Comparison of ENCODE assay signal across 24 cellular contexts in genomic region chr15:84791763-84792162, GRCh38. TPM values are rescaled to one million over a fixed set of nuclear protein-coding genes. Genes with fewer than 3 reads are reported as not detected.
DNase-seq lines count a peak whose midpoint lies in the region; ATAC-seq, FAIRE-seq and TF ChIP-seq lines count a peak whose summit lies in the region.
"Had no signal": no experiment of that assay in that cellular context is flagged by ENCODE, and none has a peak within 500 bp of the region (broad histone marks: within the 10 kb centered on the region; RNA-seq: fewer than 3 reads in every experiment).

No MANE protein-coding gene starts in this region.

- H3K9ac ChIP-seq in K562 (ENCODE audit: insufficient read depth in 1 of 2, low read depth in 2 of 2, low read length in 2 of 2): no peak overlapping the region
- H3K9ac ChIP-seq: KMS-11 had no signal

- no peak overlapping the region for H3K27ac ChIP-seq in K562 (ENCODE audit: extremely low read depth, low read depth, low read length)
- H3K27ac ChIP-seq: A549, KMS-11, stomach, tibial artery had no signal

- FAIRE-seq in K562 (lab: Jason Lieb, UNC): no peak
- FAIRE-seq: A549, G401.6 had no signal

- CTCF ChIA-PET in K562 (lab: Yijun Ruan, JAX; ENCODE audit: low intra/inter-chr PET ratio) (no interaction called here), WTC11 (lab: Charles Lee) (no interaction called here)

- DNase-seq in activated CD8-positive, alpha-beta memory T cell treated with anti-CD3 and anti-CD28 coated beads for 24 hours: peak; percentile 4
- DNase-seq in activated CD8-positive, alpha-beta memory T cell treated with anti-CD3 and anti-CD28 coated beads, Interleukin-2, amount 50 U/mL, for 48 hours: no peak
- DNase-seq in NCI-H226: peak; percentile 62
- no peak for DNase-seq in K562 (ENCODE audit: extremely low read depth in 1 of 4, low spot score in 3 of 4)
- no peak for DNase-seq in osteocyte (ENCODE audit: extremely low spot score, unreplicated experiment)
- DNase-seq in WTC11 (ENCODE audit: low spot score): no peak
- DNase-seq: activated CD4-positive, alpha-beta memory T cell treated with anti-CD3 and anti-CD28 coated beads for 36 hours; caudate nucleus; DMS53; HCEC 1CT; hippocampal formation; NCI-H1417; NCI-H2029 treated with DMSO at 0.1 percent for 48 hours; NCI-H345; stomach; T-cell; tibial artery had no signal

- POLR2A ChIA-PET in K562 (lab: Yijun Ruan, JAX): no interaction called here
- POLR2A ChIA-PET in WTC11 (lab: Charles Lee): no interaction called here

- H3K27ac Mint-ChIP-seq in osteocyte (ENCODE audit: unreplicated experiment): peak overlapping the region; percentile 17
- no peak overlapping the region for H3K27ac Mint-ChIP-seq in WTC11
- H3K27ac Mint-ChIP-seq: activated CD4-positive, alpha-beta memory T cell treated with anti-CD3 and anti-CD28 coated beads for 36 hours; dendritic cell treated with granulocyte-macrophage colony-stimulating factor and Interleukin-4, amounts not matched to agents 40 ng/mL and 50 ng/mL, for 4 days; memory B cell had no signal

- H3K4me3 ChIP-seq in K562: no peak overlapping the region
- H3K4me3 ChIP-seq: A549, stomach, tibial artery had no signal

- in situ Hi-C loops in K562 (cut with MboI): no loop called here

- intact Hi-C loops in K562 (cut with micrococcal nuclease): no loop called here

- WGBS in K562 (ENCODE audit: insufficient coverage, low coverage, missing lambda C conversion rate): 100% methylated on average over 2 of the region's 2 CpGs

- no peak for ATAC-seq in K562
- no peak for ATAC-seq in HG02973 (IDR thresholded peaks at IDR 0.05; ENCODE audit: unreplicated experiment)
- no peak for ATAC-seq in GM21526 (IDR thresholded peaks at IDR 0.05; ENCODE audit: low FRiP score, unreplicated experiment)
- no peak for ATAC-seq in WTC11
- ATAC-seq: A549, T-cell had no signal

- H4K20me1 ChIP-seq in K562 (replicated peaks; ENCODE audit: control insufficient read depth, insufficient read depth, low read length): peaks cover 6% of the 10 kb centered on the region

- H3K36me3 ChIP-seq in K562 (ENCODE audit: control insufficient read depth, insufficient read depth, low read length): peaks cover 72% of the 10 kb centered on the region

- H3K9me1 ChIP-seq in K562 (ENCODE audit: control insufficient read depth, insufficient read depth, low read length): no peaks in the 10 kb centered on the region

- TF ChIP-seq RAD21 in K562 (CRISPR knock-in tag; conservative IDR thresholded peaks at IDR 0.05 in 1 of 2, IDR thresholded peaks at IDR 0.05 in 1 of 2): no peak

- TF ChIP-seq EP300 in K562 (IDR thresholded peaks at IDR 0.05; ENCODE audit: low read length): no peak

- no peaks in the 10 kb centered on the region for H3K9me3 ChIP-seq in K562 (replicated peaks; ENCODE audit: control insufficient read depth, insufficient read depth, low read depth, low read length)
- H3K9me3 ChIP-seq: A549, stomach, tibial artery had no signal

- TF ChIP-seq CTCF in K562 (IDR thresholded peaks at IDR 0.05 in 2 of 3, conservative IDR thresholded peaks at IDR 0.05 in 1 of 3; ENCODE audit: insufficient read depth in 2 of 3, low read depth in 1 of 3, low read length in 3 of 3) (no peak), osteocyte (IDR thresholded peaks at IDR 0.05) (no peak), WTC11 (IDR thresholded peaks at IDR 0.05) (no peak)

- H2AFZ ChIP-seq in K562 (ENCODE audit: low read depth, low read length): no peak overlapping the region

- H3K9me3 Mint-ChIP-seq in osteocyte (ENCODE audit: unreplicated experiment) (no peaks in the 10 kb centered on the region), WTC11 (no peaks in the 10 kb centered on the region)
- H3K9me3 Mint-ChIP-seq: activated CD4-positive, alpha-beta memory T cell treated with anti-CD3 and anti-CD28 coated beads for 36 hours; dendritic cell treated with granulocyte-macrophage colony-stimulating factor and Interleukin-4, amounts not matched to agents 40 ng/mL and 50 ng/mL, for 4 days; memory B cell; T-cell had no signal

- peaks cover 27% of the 10 kb centered on the region for H3K79me2 ChIP-seq in K562 (ENCODE audit: control insufficient read depth, insufficient read depth, low read length)

- H3K4me3 Mint-ChIP-seq in osteocyte (ENCODE audit: unreplicated experiment) (no peak overlapping the region), WTC11 (no peak overlapping the region)
- H3K4me3 Mint-ChIP-seq: activated CD4-positive, alpha-beta memory T cell treated with anti-CD3 and anti-CD28 coated beads for 36 hours; dendritic cell treated with granulocyte-macrophage colony-stimulating factor and Interleukin-4, amounts not matched to agents 40 ng/mL and 50 ng/mL, for 4 days; memory B cell; T-cell had no signal

- TF ChIP-seq POLR2A in K562 (conservative IDR thresholded peaks at IDR 0.05): no peak

- no peaks in the 10 kb centered on the region for H3K27me3 ChIP-seq in K562 (ENCODE audit: control insufficient read depth in 2 of 2, insufficient read depth in 2 of 2, low read length in 2 of 2)
- H3K27me3 ChIP-seq: stomach, tibial artery had no signal

- no peaks in the 10 kb centered on the region; a peak in 1 of 5 replicates for H3K4me1 ChIP-seq in K562 (replicated peaks in 1 of 2; ENCODE audit: control insufficient read depth in 2 of 2, insufficient read depth in 2 of 2, low read length in 2 of 2)
- H3K4me1 ChIP-seq: A549 had no signal

- H3K4me1 Mint-ChIP-seq in osteocyte (ENCODE audit: unreplicated experiment) (peaks cover 20% of the 10 kb centered on the region), WTC11 (peaks cover 6% of the 10 kb centered on the region; the same call in 1 of the 2 replicates)

- H3K27me3 Mint-ChIP-seq in osteocyte (ENCODE audit: unreplicated experiment) (no peaks in the 10 kb centered on the region), WTC11 (ENCODE audit: low read depth) (no peaks in the 10 kb centered on the region)
- H3K27me3 Mint-ChIP-seq: activated CD4-positive, alpha-beta memory T cell treated with anti-CD3 and anti-CD28 coated beads for 36 hours; dendritic cell treated with granulocyte-macrophage colony-stimulating factor and Interleukin-4, amounts not matched to agents 40 ng/mL and 50 ng/mL, for 4 days; memory B cell; T-cell had no signal

- no peak overlapping the region for H3K4me2 ChIP-seq in K562 (ENCODE audit: insufficient read depth, low read length)
- H3K4me2 ChIP-seq: A549, KMS-11 had no signal

- TSS peak; percentile 16 for BruUV-seq in K562 (replicated peaks; lab: Mats Ljungman, UMichigan)

- H3K36me3 Mint-ChIP-seq in osteocyte (ENCODE audit: unreplicated experiment) (peaks cover 31% of the 10 kb centered on the region), WTC11 (peaks cover 18% of the 10 kb centered on the region)

TF ChIP-seq in K562, 482 proteins besides CTCF, POLR2A, EP300 and RAD21 (continues in another document):
- TF ChIP-seq PHB2 (IDR thresholded peaks at IDR 0.05; ENCODE audit: low read depth) (no peak), GATA2 (CRISPR knock-in tag; IDR thresholded peaks at IDR 0.05) (no peak)

RNA-seq across cellular contexts. Expression of gene ALPK3, which starts 25.4 kb away (rescaled TPM):
- 0.23 and 0.32 TPM in 2 replicates for total RNA-seq in K562 (2011; cell fraction: chromatin; rRNA removed; ENCODE audit: low replicate concordance)
- 0.13 and 0.33 TPM in 2 replicates for total RNA-seq in K562 (2011; cell fraction: nucleolus; rRNA removed)
- total RNA-seq in K562 (2011; cell fraction: nucleoplasm; rRNA removed): 0.23 and 0.37 TPM in 2 replicates
- total RNA-seq in K562 (2014; rRNA removed) (0.05 and 0.08 TPM in 2 replicates), K562 (2014; rRNA removed; fragmentation: Illumina TruSeq; extraction: Trizol) (0.03 and 0.07 TPM in 2 replicates), K562 (2015; rRNA removed; fragmentation: Illumina TruSeq; extraction: Trizol) (0.07 and 0.15 TPM in 2 replicates), K562 (2021) (0.07 and 0.13 TPM in 2 replicates), osteocyte (0.27 and 0.37 TPM in 2 replicates), WTC11 (2021) (16.5 to 23.0 TPM (median 20.9 TPM) in 3 replicates)
- polyA plus RNA-seq in K562 (2011; rRNA removed) (0.07 and 0.20 TPM in 2 replicates), K562 (2014; fragmentation: Illumina TruSeq; extraction: Trizol) (0.04 and 0.08 TPM in 2 replicates), K562 (2014; fragmentation: Nextera tagmentation; extraction: Ambion mirVana) (not detected), K562 (2014; rRNA removed) (0.09 and 1.0 TPM in 2 replicates)
- polyA plus RNA-seq in K562 (2011; cell fraction: cytosol; rRNA removed): 0.12 and 0.39 TPM in 2 replicates
- 0.20 and 0.25 TPM in 2 replicates for polyA plus RNA-seq in K562 (2011; cell fraction: nucleus; rRNA removed)
- polyA plus RNA-seq in K562 (2012): 0.12 and 0.26 TPM in 2 replicates
- polyA minus RNA-seq in K562 (2011; rRNA and poly(A)+ RNA removed): 0.03 and 0.07 TPM in 2 replicates
- polyA minus RNA-seq in K562 (2011; cell fraction: cytosol; rRNA and poly(A)+ RNA removed): 0.18 TPM in 1 of 2 replicates, not detected in the other
- polyA minus RNA-seq in K562 (2011; cell fraction: nucleus; rRNA and poly(A)+ RNA removed): 0.22 and 0.27 TPM in 2 replicates

RNA-seq across cellular contexts. Expression of gene ZNF592, which starts 43.4 kb away (rescaled TPM):
- 22.7 and 35.2 TPM in 2 replicates for total RNA-seq in K562 (2011; cell fraction: chromatin; rRNA removed; ENCODE audit: low replicate concordance)
- 18.4 and 21.7 TPM in 2 replicates for total RNA-seq in K562 (2011; cell fraction: nucleolus; rRNA removed)
- total RNA-seq in K562 (2011; cell fraction: nucleoplasm; rRNA removed): 22.7 and 26.9 TPM in 2 replicates
- total RNA-seq in K562 (2014; rRNA removed) (5.9 and 9.1 TPM in 2 replicates), K562 (2014; rRNA removed; fragmentation: Illumina TruSeq; extraction: Trizol) (6.3 and 6.6 TPM in 2 replicates), K562 (2015; rRNA removed; fragmentation: Illumina TruSeq; extraction: Trizol) (9.1 and 9.2 TPM in 2 replicates), K562 (2021) (22.0 and 23.8 TPM in 2 replicates), osteocyte (30.1 and 31.0 TPM in 2 replicates), WTC11 (2021) (26.7 to 28.0 TPM (median 27.6 TPM) in 3 replicates)
- polyA plus RNA-seq in K562 (2011; rRNA removed) (7.4 and 10.4 TPM in 2 replicates), K562 (2014; fragmentation: Illumina TruSeq; extraction: Trizol) (18.5 and 18.8 TPM in 2 replicates), K562 (2014; fragmentation: Nextera tagmentation; extraction: Ambion mirVana) (1 to 10 TPM in 1 of 2 experiments, under 1 TPM in 1; 0.88 to 1.7 TPM), K562 (2014; rRNA removed) (11.6 TPM in 2 replicates)
- polyA plus RNA-seq in K562 (2011; cell fraction: cytosol; rRNA removed): 8.8 and 14.0 TPM in 2 replicates
- 15.9 and 24.2 TPM in 2 replicates for polyA plus RNA-seq in K562 (2011; cell fraction: nucleus; rRNA removed)
- 12.6 and 16.1 TPM in 2 replicates for polyA plus RNA-seq in K562 (2012)
- polyA minus RNA-seq in K562 (2011; rRNA and poly(A)+ RNA removed): 7.6 and 8.8 TPM in 2 replicates
- polyA minus RNA-seq in K562 (2011; cell fraction: cytosol; rRNA and poly(A)+ RNA removed): 13.0 and 13.9 TPM in 2 replicates
- polyA minus RNA-seq in K562 (2011; cell fraction: nucleus; rRNA and poly(A)+ RNA removed): 8.2 and 9.0 TPM in 2 replicates

Comparison
In these comparisons a context has a peak if more than half of its experiments do, and no peak if none do; other contexts are left out.
1. DNase-seq: peak in activated CD8-positive, alpha-beta memory T cell treated with anti-CD3 and anti-CD28 coated beads for 24 hours (single experiment) and NCI-H226 (single experiment); none in activated CD8-positive, alpha-beta memory T cell treated with anti-CD3 and anti-CD28 coated beads, Interleukin-2, amount 50 U/mL, for 48 hours (single experiment), K562 (0 of 4), osteocyte (single experiment) and WTC11 (single experiment).
2. RNA of gene ALPK3, which starts 25.4 kb away (total RNA-seq): 16.5 to 23.0 TPM in WTC11; 0.27 to 0.37 TPM in osteocyte and 0.03 to 0.37 TPM in K562; every median in the first group is over 10 times any median in the second.